ENCODE assay signal across 11 cellular contexts in the genomic region with DNA sequence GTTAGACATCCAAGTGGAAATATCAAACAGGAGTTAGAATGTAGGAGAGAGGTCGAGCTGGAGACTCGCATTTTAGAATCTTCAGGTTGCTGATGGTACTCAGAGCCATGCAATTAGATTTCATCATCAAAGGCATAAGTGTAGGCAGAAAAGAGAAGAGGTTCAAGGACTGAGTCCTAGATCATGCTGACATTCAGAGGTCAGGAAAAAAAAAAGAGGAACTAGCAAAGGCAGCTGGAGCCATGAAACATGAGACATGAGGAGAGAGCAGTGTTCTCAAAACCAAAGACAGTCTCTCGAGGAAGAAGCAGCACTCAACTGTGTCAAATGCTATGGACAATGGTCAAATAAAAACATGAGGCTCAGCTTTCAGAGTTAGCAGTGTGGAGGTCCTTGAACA. TPM values are rescaled to one million over a fixed set of nuclear protein-coding genes. Genes with fewer than 3 reads are reported as not detected.
A peak's percentile ranks its signal among the peaks of the same experiment; 100 is the strongest.
DNase-seq lines count a peak whose midpoint lies in the region; ATAC-seq and TF ChIP-seq lines count a peak whose summit lies in the region.
"Had no signal": no experiment of that assay in that cellular context is flagged by ENCODE, and none has a peak within 500 bp of the region (broad histone marks: within the 10 kb centered on the region; RNA-seq: fewer than 3 reads in every experiment).

No MANE protein-coding gene starts in this region.

- peak overlapping the region; percentile 20 for H3K27ac ChIP-seq in psoas muscle
- H3K27ac ChIP-seq: 22Rv1, brain microvascular endothelial cell, testis had no signal

- DNase-seq in DMS79 treated with DMSO at 0.1 percent for 48 hours (lab: John Stamatoyannopoulos, UW) (peak; percentile 36), DMS79 (lab: John Stamatoyannopoulos, UW) (no peak), NOMO-1 treated with dmso at 0.1 percent for 144 hours (lab: John Stamatoyannopoulos, UW; ENCODE audit: unreplicated experiment) (peak; percentile 84), psoas muscle (no peak), NCI-H524 treated with DMSO at 0.1 percent for 48 hours (lab: John Stamatoyannopoulos, UW) (no peak), osteocyte (ENCODE audit: extremely low spot score, unreplicated experiment) (no peak)
- DNase-seq in effector CD4-positive, alpha-beta T cell: no peak
- DNase-seq: brain microvascular endothelial cell, testis had no signal

- TF ChIP-seq CTCF in psoas muscle (IDR thresholded peaks at IDR 0.05) (no peak), osteocyte (IDR thresholded peaks at IDR 0.05) (no peak)

- H3K27me3 Mint-ChIP-seq in osteocyte (ENCODE audit: unreplicated experiment): peaks cover 40% of the 10 kb centered on the region

- WGBS in psoas muscle, 3 donors: 29 to 50% (median 41%) methylated on average over 3 of the region's 3 CpGs

- peaks cover 4% of the 10 kb centered on the region for H3K4me1 ChIP-seq in psoas muscle
- H3K4me1 ChIP-seq: testis had no signal

- H3K4me1 Mint-ChIP-seq in osteocyte (ENCODE audit: unreplicated experiment): no peaks in the 10 kb centered on the region

- no peaks in the 10 kb centered on the region for H3K36me3 Mint-ChIP-seq in osteocyte (ENCODE audit: unreplicated experiment)

- H3K4me3 Mint-ChIP-seq in osteocyte (ENCODE audit: unreplicated experiment): no peak overlapping the region

- intact Hi-C loops in psoas muscle (cut with DNase I): loop anchor here in 1 of 2 donors (5.0 kb wide), 1 partner anchor 268 kb away; no protein-coding TSS in a partner anchor

- no peaks in the 10 kb centered on the region for H3K9me3 ChIP-seq in psoas muscle
- H3K9me3 ChIP-seq: testis had no signal

- no peaks in the 10 kb centered on the region for H3K36me3 ChIP-seq in psoas muscle (ENCODE audit: insufficient read depth in 1 of 2, low read depth in 1 of 2)
- H3K36me3 ChIP-seq: brain microvascular endothelial cell had no signal

- ATAC-seq in HG02973 (IDR thresholded peaks at IDR 0.05; ENCODE audit: unreplicated experiment) (peak; percentile 50), psoas muscle (peak in 3 of 4 donors; percentile 30 to 68 (median 32))

- no peaks in the 10 kb centered on the region for H3K9me3 Mint-ChIP-seq in osteocyte (ENCODE audit: unreplicated experiment)

- no peaks in the 10 kb centered on the region for H3K27me3 ChIP-seq in psoas muscle (ENCODE audit: insufficient read depth in 3 of 3, low read length in 2 of 3)
- H3K27me3 ChIP-seq: brain microvascular endothelial cell, testis had no signal

- no peak overlapping the region for H3K27ac Mint-ChIP-seq in osteocyte (ENCODE audit: unreplicated experiment)

- H3K4me3 ChIP-seq in psoas muscle: no peak overlapping the region
- H3K4me3 ChIP-seq: testis had no signal

RNA-seq across cellular contexts. Expression of gene TPP2, which starts 12.4 kb away (rescaled TPM):
- total RNA-seq in psoas muscle: 10 to 100 TPM; 35.2 to 45.6 (median 42.7) TPM
- 10 to 100 TPM; 22.1 to 40.3 (median 24.7) TPM for polyA plus RNA-seq in psoas muscle
- 44.9 and 47.5 TPM in 2 replicates for total RNA-seq in osteocyte

Comparison
In these comparisons a context has a peak if more than half of its experiments do, and no peak if none do; other contexts are left out.
1. DNase-seq: peak in DMS79 treated with DMSO at 0.1 percent for 48 hours (single experiment) and NOMO-1 treated with dmso at 0.1 percent for 144 hours (single experiment); none in DMS79 (single experiment), psoas muscle (0 of 2), effector CD4-positive, alpha-beta T cell (single experiment), NCI-H524 treated with DMSO at 0.1 percent for 48 hours (single experiment) and osteocyte (single experiment).